ENCODE assay signal across 21 cellular contexts in genomic region chr1:15946546-15947381, GRCh38. TPM values are rescaled to one million over a fixed set of nuclear protein-coding genes. Genes with fewer than 3 reads are reported as not detected.
DNase-seq lines count a peak whose midpoint lies in the region; ATAC-seq and TF ChIP-seq lines count a peak whose summit lies in the region.
"Had no signal": no experiment of that assay in that cellular context is flagged by ENCODE, and none has a peak within 500 bp of the region (broad histone marks: within the 10 kb centered on the region; RNA-seq: fewer than 3 reads in every experiment).

No MANE protein-coding gene starts in this region.

- no peaks in the 10 kb centered on the region for H3K9me3 Mint-ChIP-seq in activated CD8-positive, alpha-beta memory T cell treated with anti-CD3 and anti-CD28 coated beads, Interleukin-2, amount 10 ng/mL, durations not matched to agents 7 days and 5 days (ENCODE audit: low read depth)
- H3K9me3 Mint-ChIP-seq in activated CD4-positive, alpha-beta memory T cell treated with anti-CD3 and anti-CD28 coated beads, Interleukin-2, amount 10 ng/mL, durations not matched to agents 7 days and 5 days = no peaks in the 10 kb centered on the region
- H3K9me3 Mint-ChIP-seq in endodermal cell = no peaks in the 10 kb centered on the region
- no peaks in the 10 kb centered on the region for H3K9me3 Mint-ChIP-seq in stimulated activated naive B cell treated with anti-CD40 and anti-IgM and Interleukin-4, amounts not matched to agents 10 μg/mL and 1 μg/mL and 100 μg/mL, for 72 hours
- H3K9me3 Mint-ChIP-seq in T-cell = no peaks in the 10 kb centered on the region

- no peak for TF ChIP-seq CTCF in endodermal cell (conservative IDR thresholded peaks at IDR 0.05)

- H3K36me3 ChIP-seq in endodermal cell (ENCODE audit: control insufficient read depth, insufficient read depth, low read length) = peaks cover 25% of the 10 kb centered on the region

- no peaks in the 10 kb centered on the region for H3K27me3 ChIP-seq in endodermal cell (ENCODE audit: control insufficient read depth, insufficient read depth, low read length, poor library complexity, severe bottlenecking)
- H3K27me3 ChIP-seq: cardiac muscle cell, upper lobe of right lung had no signal

- CTCF ChIA-PET in activated CD8-positive, alpha-beta memory T cell treated with anti-CD3 and anti-CD28 coated beads, Interleukin-2, amount 10 ng/mL, durations not matched to agents 7 days and 5 days (lab: Charles Lee) = interaction anchor here (1.3 kb wide), 1 partner anchor 131 kb away, joined by 3 read pairs; no protein-coding TSS in a partner anchor
- CTCF ChIA-PET in activated CD4-positive, alpha-beta memory T cell treated with anti-CD3 and anti-CD28 coated beads, Interleukin-2, amount 10 ng/mL, durations not matched to agents 7 days and 5 days (lab: Charles Lee) = no interaction called here
- CTCF ChIA-PET in T-cell (lab: Charles Lee) = no interaction called here

- ATAC-seq in activated CD8-positive, alpha-beta memory T cell treated with anti-CD3 and anti-CD28 coated beads, Interleukin-2, amount 10 ng/mL, durations not matched to agents 7 days and 5 days = no peak
- ATAC-seq in stimulated activated naive B cell treated with anti-CD40 and anti-IgM and Interleukin-4, amounts not matched to agents 10 μg/mL and 1 μg/mL and 100 μg/mL, for 72 hours (replicated peaks) = no peak
- no peak for ATAC-seq in T-cell (replicated peaks in 1 of 4)
- ATAC-seq: A549, left cardiac atrium, mucosa of descending colon, Panc1, upper lobe of right lung had no signal

- H3K27me3 Mint-ChIP-seq in activated CD8-positive, alpha-beta memory T cell treated with anti-CD3 and anti-CD28 coated beads, Interleukin-2, amount 10 ng/mL, durations not matched to agents 7 days and 5 days = no peaks in the 10 kb centered on the region
- H3K27me3 Mint-ChIP-seq in activated CD4-positive, alpha-beta memory T cell treated with anti-CD3 and anti-CD28 coated beads, Interleukin-2, amount 10 ng/mL, durations not matched to agents 7 days and 5 days = no peaks in the 10 kb centered on the region
- H3K27me3 Mint-ChIP-seq in endodermal cell (ENCODE audit: insufficient read depth) = no peaks in the 10 kb centered on the region
- H3K27me3 Mint-ChIP-seq in stimulated activated naive B cell treated with anti-CD40 and anti-IgM and Interleukin-4, amounts not matched to agents 10 μg/mL and 1 μg/mL and 100 μg/mL, for 72 hours = no peaks in the 10 kb centered on the region
- no peaks in the 10 kb centered on the region for H3K27me3 Mint-ChIP-seq in T-cell

- H3K27ac ChIP-seq in endodermal cell (ENCODE audit: low read depth, low read length) = no peak overlapping the region
- H3K27ac ChIP-seq: cardiac muscle cell, parathyroid adenoma, SK-N-MC, upper lobe of right lung had no signal

- WGBS in endodermal cell (ENCODE audit: insufficient coverage in 1 of 2, insufficient read length in 1 of 2), 2 experiments = 94 to 96% methylated on average over 13 to 18 of the region's 18 CpGs

- peak overlapping the region; percentile 60 for H3K27ac Mint-ChIP-seq in activated CD8-positive, alpha-beta memory T cell treated with anti-CD3 and anti-CD28 coated beads, Interleukin-2, amount 10 ng/mL, durations not matched to agents 7 days and 5 days
- H3K27ac Mint-ChIP-seq in activated CD4-positive, alpha-beta memory T cell treated with anti-CD3 and anti-CD28 coated beads, Interleukin-2, amount 10 ng/mL, durations not matched to agents 7 days and 5 days = peak overlapping the region; percentile 40
- H3K27ac Mint-ChIP-seq in endodermal cell (peak overlapping the region; percentile 31), T-cell (peak overlapping the region in 1 of 2 donors; percentile 36)
- peak overlapping the region; percentile 82 for H3K27ac Mint-ChIP-seq in stimulated activated naive B cell treated with anti-CD40 and anti-IgM and Interleukin-4, amounts not matched to agents 10 μg/mL and 1 μg/mL and 100 μg/mL, for 72 hours

- POLR2A ChIA-PET in activated CD4-positive, alpha-beta memory T cell treated with anti-CD3 and anti-CD28 coated beads, Interleukin-2, amount 10 ng/mL, durations not matched to agents 7 days and 5 days (lab: Charles Lee) = interaction anchor here (1.2 kb wide), 1 partner anchor 29 kb away, joined by 3 read pairs; the partner anchor contains the start of gene ZBTB17
- POLR2A ChIA-PET in T-cell (lab: Charles Lee) = interaction anchor here in 1 of 2 donors (0.6 kb wide), 1 partner anchor 132 kb away, joined by 11 read pairs; no protein-coding TSS in a partner anchor

- no peak overlapping the region for H3K4me3 Mint-ChIP-seq in activated CD8-positive, alpha-beta memory T cell treated with anti-CD3 and anti-CD28 coated beads, Interleukin-2, amount 10 ng/mL, durations not matched to agents 7 days and 5 days
- H3K4me3 Mint-ChIP-seq in activated CD4-positive, alpha-beta memory T cell treated with anti-CD3 and anti-CD28 coated beads, Interleukin-2, amount 10 ng/mL, durations not matched to agents 7 days and 5 days = no peak overlapping the region
- H3K4me3 Mint-ChIP-seq in endodermal cell (no peak overlapping the region), T-cell (no peak overlapping the region)
- H3K4me3 Mint-ChIP-seq in stimulated activated naive B cell treated with anti-CD40 and anti-IgM and Interleukin-4, amounts not matched to agents 10 μg/mL and 1 μg/mL and 100 μg/mL, for 72 hours = peak overlapping the region; percentile 11 to 15

- peaks cover 15% of the 10 kb centered on the region for H3K4me1 ChIP-seq in endodermal cell (ENCODE audit: control insufficient read depth, insufficient read depth, low read length)

- no peak for DNase-seq in activated CD8-positive, alpha-beta memory T cell treated with anti-CD3 and anti-CD28 coated beads, Interleukin-2, amount 10 ng/mL, durations not matched to agents 7 days and 5 days
- DNase-seq in activated CD8-positive, alpha-beta memory T cell treated with anti-CD3 and anti-CD28 coated beads, Interleukin-2, amount 50 U/mL, for 4 hours = no peak
- no peak for DNase-seq in activated CD4-positive, alpha-beta memory T cell treated with anti-CD3 and anti-CD28 coated beads, Interleukin-2, amount 10 ng/mL, durations not matched to agents 7 days and 5 days
- DNase-seq in endodermal cell (peak; percentile 38), OCI-M2 (lab: John Stamatoyannopoulos, UW; ENCODE audit: unreplicated experiment) (no peak), T-cell (no peak), AG20443 (ENCODE audit: low spot score) (no peak)
- no peak for DNase-seq in stimulated activated naive B cell treated with anti-CD40 and anti-IgM and Interleukin-4, amounts not matched to agents 10 μg/mL and 1 μg/mL and 100 μg/mL, for 72 hours
- DNase-seq: activated CD4-positive, alpha-beta T cell treated with anti-CD3 and anti-CD28 coated beads, Interleukin-2, amount 50 U/mL, for 4 hours; left cardiac atrium; mucosa of descending colon; NCI-H2107; NCI-H69; stimulated activated CD4-positive, alpha-beta T cell treated with anti-CD3 and anti-CD28 coated beads, Interleukin-4, amount 100 ng/mL, for 4 hours; upper lobe of right lung had no signal

- peaks cover 23% of the 10 kb centered on the region for H3K36me3 Mint-ChIP-seq in activated CD8-positive, alpha-beta memory T cell treated with anti-CD3 and anti-CD28 coated beads, Interleukin-2, amount 10 ng/mL, durations not matched to agents 7 days and 5 days
- peaks cover 31% of the 10 kb centered on the region for H3K36me3 Mint-ChIP-seq in activated CD4-positive, alpha-beta memory T cell treated with anti-CD3 and anti-CD28 coated beads, Interleukin-2, amount 10 ng/mL, durations not matched to agents 7 days and 5 days (ENCODE audit: low read depth)
- H3K36me3 Mint-ChIP-seq in endodermal cell (ENCODE audit: low read depth) = peaks cover 38% of the 10 kb centered on the region
- H3K36me3 Mint-ChIP-seq in stimulated activated naive B cell treated with anti-CD40 and anti-IgM and Interleukin-4, amounts not matched to agents 10 μg/mL and 1 μg/mL and 100 μg/mL, for 72 hours = peaks cover 35 to 48% of the 10 kb centered on the region in 2 donors
- peaks cover 16% of the 10 kb centered on the region for H3K36me3 Mint-ChIP-seq in T-cell

- no peak overlapping the region for H3K9ac ChIP-seq in endodermal cell (ENCODE audit: extremely low read depth, low read length, poor library complexity, severe bottlenecking)
- H3K9ac ChIP-seq: parathyroid adenoma had no signal

- peaks cover 51% of the 10 kb centered on the region for H3K4me1 Mint-ChIP-seq in activated CD8-positive, alpha-beta memory T cell treated with anti-CD3 and anti-CD28 coated beads, Interleukin-2, amount 10 ng/mL, durations not matched to agents 7 days and 5 days
- peaks cover 46% of the 10 kb centered on the region for H3K4me1 Mint-ChIP-seq in activated CD4-positive, alpha-beta memory T cell treated with anti-CD3 and anti-CD28 coated beads, Interleukin-2, amount 10 ng/mL, durations not matched to agents 7 days and 5 days
- H3K4me1 Mint-ChIP-seq in endodermal cell (peaks cover 32% of the 10 kb centered on the region), T-cell (peaks cover 30 to 49% (median 43%) of the 10 kb centered on the region in 3 donors)
- H3K4me1 Mint-ChIP-seq in stimulated activated naive B cell treated with anti-CD40 and anti-IgM and Interleukin-4, amounts not matched to agents 10 μg/mL and 1 μg/mL and 100 μg/mL, for 72 hours = peaks cover 44 to 58% of the 10 kb centered on the region in 2 donors

- H3K4me3 ChIP-seq in endodermal cell (ENCODE audit: low read length) = no peak overlapping the region
- H3K4me3 ChIP-seq: A549, cardiac muscle cell, mucosa of descending colon, SK-N-MC, upper lobe of right lung had no signal

- H3K9me3 ChIP-seq in endodermal cell (ENCODE audit: control insufficient read depth, low read length) = no peaks in the 10 kb centered on the region
- H3K9me3 ChIP-seq: A549, mucosa of descending colon, upper lobe of right lung had no signal

RNA-seq across cellular contexts. Expression of gene ZBTB17, which starts 29.1 kb away (rescaled TPM):
- 10 to 100 TPM; 55.8 to 68.8 TPM for total RNA-seq in activated CD8-positive, alpha-beta memory T cell treated with anti-CD3 and anti-CD28 coated beads, Interleukin-2, amount 10 ng/mL, durations not matched to agents 7 days and 5 days
- 10 to 100 TPM; 43.8 to 48.0 TPM for total RNA-seq in activated CD4-positive, alpha-beta memory T cell treated with anti-CD3 and anti-CD28 coated beads, Interleukin-2, amount 10 ng/mL, durations not matched to agents 7 days and 5 days
- total RNA-seq in endodermal cell = 10 to 100 TPM; 28.0 to 31.7 TPM
- 35.1 TPM for polyA plus RNA-seq in endodermal cell (2013, experiment 1 of 2)
- polyA plus RNA-seq in endodermal cell (2013, experiment 2 of 2) = 32.6 TPM
- 10 to 100 TPM; 66.6 to 82.6 (median 78.3) TPM for total RNA-seq in T-cell

RNA-seq across cellular contexts. Expression of gene SRARP, which starts 57.3 kb away (rescaled TPM):
- not detected for total RNA-seq in activated CD8-positive, alpha-beta memory T cell treated with anti-CD3 and anti-CD28 coated beads, Interleukin-2, amount 10 ng/mL, durations not matched to agents 7 days and 5 days
- not detected for total RNA-seq in activated CD4-positive, alpha-beta memory T cell treated with anti-CD3 and anti-CD28 coated beads, Interleukin-2, amount 10 ng/mL, durations not matched to agents 7 days and 5 days
- total RNA-seq in endodermal cell (1 to 10 TPM in 1 of 2 donors, under 1 TPM in 1; 0.97 to 1.3 TPM), T-cell (not detected)
- 0.18 TPM for polyA plus RNA-seq in endodermal cell (2013, experiment 1 of 2)
- polyA plus RNA-seq in endodermal cell (2013, experiment 2 of 2) = 0.12 TPM
- total RNA-seq: mucosa of descending colon, skeletal muscle tissue, upper lobe of right lung had no signal
- polyA plus RNA-seq: A549, cardiac muscle cell had no signal

Comparison
In these comparisons a context has a peak if more than half of its experiments do, and no peak if none do; other contexts are left out.
1. H3K4me3 Mint-ChIP-seq: peak in stimulated activated naive B cell treated with anti-CD40 and anti-IgM and Interleukin-4, amounts not matched to agents 10 μg/mL and 1 μg/mL and 100 μg/mL, for 72 hours (2 of 2); none in activated CD8-positive, alpha-beta memory T cell treated with anti-CD3 and anti-CD28 coated beads, Interleukin-2, amount 10 ng/mL, durations not matched to agents 7 days and 5 days (single experiment), activated CD4-positive, alpha-beta memory T cell treated with anti-CD3 and anti-CD28 coated beads, Interleukin-2, amount 10 ng/mL, durations not matched to agents 7 days and 5 days (single experiment), endodermal cell (single experiment) and T-cell (0 of 3).